Comparison of ENCODE assay signal across 26 cellular contexts in genomic region chr5:143437666-143438273, GRCh38. TPM values are rescaled to one million over a fixed set of nuclear protein-coding genes. Genes with fewer than 3 reads are reported as not detected.
DNase-seq lines count a peak whose midpoint lies in the region; ATAC-seq and TF ChIP-seq lines count a peak whose summit lies in the region.
"Had no signal": no experiment of that assay in that cellular context is flagged by ENCODE, and none has a peak within 500 bp of the region (broad histone marks: within the 10 kb centered on the region; RNA-seq: fewer than 3 reads in every experiment).

No MANE protein-coding gene starts in this region.

- H3K27me3 Mint-ChIP-seq in activated naive CD4-positive, alpha-beta T cell treated with anti-CD3 and anti-CD28 coated beads, Interleukin-2, amount 50 U/mL, for 24 hours, result no peaks in the 10 kb centered on the region
- H3K27me3 Mint-ChIP-seq in naive thymus-derived CD8-positive, alpha-beta T cell, result no peaks in the 10 kb centered on the region
- H3K27me3 Mint-ChIP-seq: T-helper 17 cell had no signal

- POLR2A ChIA-PET in naive thymus-derived CD8-positive, alpha-beta T cell (lab: Charles Lee), result interaction anchor here (7.8 kb wide), 1 partner anchor 34 kb away, joined by 190 read pairs; the partner anchor contains the start of gene NR3C1

- H3K9me3 Mint-ChIP-seq in activated naive CD4-positive, alpha-beta T cell treated with anti-CD3 and anti-CD28 coated beads, Interleukin-2, amount 50 U/mL, for 24 hours, result no peaks in the 10 kb centered on the region
- H3K9me3 Mint-ChIP-seq in naive thymus-derived CD8-positive, alpha-beta T cell, result no peaks in the 10 kb centered on the region
- H3K9me3 Mint-ChIP-seq: activated CD4-positive, alpha-beta T cell treated with anti-CD3 and anti-CD28 coated beads, Interleukin-2, amount 10 ng/mL, durations not matched to agents 7 days and 5 days; dendritic cell treated with granulocyte-macrophage colony-stimulating factor and Interleukin-4, amounts not matched to agents 40 ng/mL and 50 ng/mL, for 4 days had no signal

- ATAC-seq in naive thymus-derived CD8-positive, alpha-beta T cell, result no peak
- ATAC-seq: gastrocnemius medialis, T-helper 17 cell had no signal

- H3K4me1 Mint-ChIP-seq in activated naive CD4-positive, alpha-beta T cell treated with anti-CD3 and anti-CD28 coated beads, Interleukin-2, amount 50 U/mL, for 24 hours, result peaks cover 52% of the 10 kb centered on the region
- H3K4me1 Mint-ChIP-seq in naive thymus-derived CD8-positive, alpha-beta T cell, result peaks cover 25 to 51% (median 43%) of the 10 kb centered on the region in 4 donors

- no peak overlapping the region for H3K4me3 ChIP-seq in choroid plexus epithelial cell (ENCODE audit: low read depth, low read length)
- H3K4me3 ChIP-seq: BLaER1, esophagus squamous epithelium, gastrocnemius medialis, lung, SK-N-MC, testis had no signal

- TF ChIP-seq CTCF in choroid plexus epithelial cell (conservative IDR thresholded peaks at IDR 0.05; ENCODE audit: low read depth, low read length), result no peak

- peaks cover 5% of the 10 kb centered on the region for H3K36me3 Mint-ChIP-seq in activated naive CD4-positive, alpha-beta T cell treated with anti-CD3 and anti-CD28 coated beads, Interleukin-2, amount 50 U/mL, for 24 hours
- no peaks in the 10 kb centered on the region for H3K36me3 Mint-ChIP-seq in naive thymus-derived CD8-positive, alpha-beta T cell

- H3K27ac Mint-ChIP-seq in activated naive CD4-positive, alpha-beta T cell treated with anti-CD3 and anti-CD28 coated beads, Interleukin-2, amount 50 U/mL, for 24 hours, result peak overlapping the region; percentile 99
- peak overlapping the region in 7 of 10 donors; percentile 13 to 96 (median 53) for H3K27ac Mint-ChIP-seq in naive thymus-derived CD8-positive, alpha-beta T cell
- H3K27ac Mint-ChIP-seq: dendritic cell treated with granulocyte-macrophage colony-stimulating factor and Interleukin-4, amounts not matched to agents 40 ng/mL and 50 ng/mL, for 4 days; T-helper 17 cell had no signal

- no peak for DNase-seq in activated naive CD4-positive, alpha-beta T cell treated with anti-CD3 and anti-CD28 coated beads, Interleukin-2, amount 50 U/mL, for 16 hours
- DNase-seq in EL (peak; percentile 5), choroid plexus epithelial cell (ENCODE audit: low read depth) (peak; percentile 5), T-helper 9 cell (no peak), NCI-H2107 treated with DMSO at 0.1 percent for 48 hours (lab: John Stamatoyannopoulos, UW; ENCODE audit: unreplicated experiment) (no peak), LoVo (ENCODE audit: low spot score) (no peak)
- DNase-seq in naive thymus-derived CD8-positive, alpha-beta T cell, result no peak
- DNase-seq: activated CD4-positive, alpha-beta T cell treated with anti-CD3 and anti-CD28 coated beads, Interleukin-2, amount 10 ng/mL, durations not matched to agents 7 days and 5 days; activated CD8-positive, alpha-beta memory T cell treated with anti-CD3 and anti-CD28 coated beads, Interleukin-2, amount 50 U/mL, for 48 hours; activated effector memory CD4-positive, alpha-beta T cell treated with Interleukin-2 at 50 U/mL for 16 hours; brain microvascular endothelial cell; DMS79 treated with DMSO at 0.1 percent for 48 hours; esophagus squamous epithelium; gastrocnemius medialis; HCEC 1CT; Kasumi-1; NCI-H1694; NCI-H526 treated with DMSO at 0.1 percent for 48 hours; stimulated activated CD4-positive, alpha-beta T cell treated with anti-CD3 and anti-CD28 coated beads, Interleukin-1b, Interleukin-23, amount 100 ng/mL, for 48 hours; T-helper 17 cell; testis had no signal

- no peak overlapping the region for H3K4me3 Mint-ChIP-seq in activated naive CD4-positive, alpha-beta T cell treated with anti-CD3 and anti-CD28 coated beads, Interleukin-2, amount 50 U/mL, for 24 hours
- peak overlapping the region in 1 of 10 donors; percentile 29 for H3K4me3 Mint-ChIP-seq in naive thymus-derived CD8-positive, alpha-beta T cell
- H3K4me3 Mint-ChIP-seq: activated CD4-positive, alpha-beta T cell treated with anti-CD3 and anti-CD28 coated beads, Interleukin-2, amount 10 ng/mL, durations not matched to agents 7 days and 5 days; dendritic cell treated with granulocyte-macrophage colony-stimulating factor and Interleukin-4, amounts not matched to agents 40 ng/mL and 50 ng/mL, for 4 days; T-helper 17 cell had no signal

RNA-seq across cellular contexts. Expression of gene NR3C1, which starts 34.3 kb away (rescaled TPM):
- total RNA-seq in naive thymus-derived CD8-positive, alpha-beta T cell, result 100 to 1,000 TPM; 131 to 133 TPM
- 10 to 100 TPM; 60.2 to 83.9 (median 67.1) TPM for polyA plus RNA-seq in naive thymus-derived CD8-positive, alpha-beta T cell

Comparison
In these comparisons a context has a peak if more than half of its experiments do, and no peak if none do; other contexts are left out.
1. DNase-seq: peak in EL (single experiment) and choroid plexus epithelial cell (single experiment); none in activated naive CD4-positive, alpha-beta T cell treated with anti-CD3 and anti-CD28 coated beads, Interleukin-2, amount 50 U/mL, for 16 hours (single experiment), naive thymus-derived CD8-positive, alpha-beta T cell (0 of 10), T-helper 9 cell (single experiment), NCI-H2107 treated with DMSO at 0.1 percent for 48 hours (single experiment) and LoVo (single experiment).